In genomic region chr17:2871720-2872119, GRCh38 we compare ENCODE assay signal across 15 cellular contexts.
"Had no signal": no experiment of that assay in that cellular context is flagged by ENCODE, and none has a peak within 500 bp of the region (broad histone marks: within the 10 kb centered on the region; RNA-seq: fewer than 3 reads in every experiment).

No MANE protein-coding gene starts in this region.

- H3K4me1 ChIP-seq: adrenal gland, lower lobe of right lung, testis, upper lobe of right lung had no signal

- DNase-seq: activated CD4-positive, alpha-beta T cell treated with anti-CD3 and anti-CD28 coated beads for 1 hour; activated CD4-positive, alpha-beta T cell treated with anti-CD3 and anti-CD28 coated beads, Interleukin-2, amount 50 U/mL, for 4 hours; activated effector memory CD4-positive, alpha-beta T cell treated with Interleukin-2 at 50 U/mL for 16 hours; activated T-cell treated with anti-CD3 and anti-CD28 coated beads, Interleukin-2, amount 50 U/mL, for 1 hour; adrenal gland; dorsolateral prefrontal cortex; immature natural killer cell; left cardiac atrium; lower lobe of right lung; stimulated activated CD4-positive, alpha-beta T cell treated with anti-CD3 and anti-CD28 coated beads, Interleukin-12 subunit alpha, Interleukin-12 subunit beta, amount 100 ng/mL, for 4 hours; stimulated activated CD4-positive, alpha-beta T cell treated with anti-CD3 and anti-CD28 coated beads, Interleukin-2, amount 100 ng/mL, for 24 hours; stomach; testis; upper lobe of right lung had no signal

- H3K27ac ChIP-seq: adrenal gland, dorsolateral prefrontal cortex, esophagus muscularis mucosa, lower lobe of right lung, stomach, testis, upper lobe of right lung had no signal

- H3K9me3 ChIP-seq: adrenal gland, esophagus muscularis mucosa, lower lobe of right lung, stomach, testis, upper lobe of right lung had no signal

- H3K36me3 ChIP-seq: adrenal gland, esophagus muscularis mucosa, lower lobe of right lung, stomach, upper lobe of right lung had no signal

- H3K4me3 ChIP-seq: adrenal gland, dorsolateral prefrontal cortex, esophagus muscularis mucosa, lower lobe of right lung, stomach, testis, upper lobe of right lung had no signal

- H3K27me3 ChIP-seq: adrenal gland, esophagus muscularis mucosa, stomach, testis had no signal

- ATAC-seq: left cardiac atrium, lower lobe of right lung, upper lobe of right lung had no signal
